In genomic region chr3:32278714-32279113, GRCh38 we compare ENCODE assay signal across 23 cellular contexts. TPM values are rescaled to one million over a fixed set of nuclear protein-coding genes. Genes with fewer than 3 reads are reported as not detected.
DNase-seq lines count a peak whose midpoint lies in the region; ATAC-seq and TF ChIP-seq lines count a peak whose summit lies in the region.
"Had no signal": no experiment of that assay in that cellular context is flagged by ENCODE, and none has a peak within 500 bp of the region (broad histone marks: within the 10 kb centered on the region; RNA-seq: fewer than 3 reads in every experiment).

No MANE protein-coding gene starts in this region.

- no peaks in the 10 kb centered on the region for H3K4me1 ChIP-seq in foreskin keratinocyte

- no peaks in the 10 kb centered on the region for H3K36me3 Mint-ChIP-seq in activated naive CD4-positive, alpha-beta T cell treated with anti-CD3 and anti-CD28 coated beads, Interleukin-2, amount 50 U/mL, for 72 hours
- H3K36me3 Mint-ChIP-seq: activated naive CD8-positive, alpha-beta T cell treated with anti-CD3 and anti-CD28 coated beads for 36 hours had no signal

- H3K27me3 Mint-ChIP-seq in stimulated activated naive CD8-positive, alpha-beta T cell treated with anti-CD3 and anti-CD28 coated beads, Interleukin-15, amount 100 ng/mL, for 72 hours, result no peaks in the 10 kb centered on the region
- H3K27me3 Mint-ChIP-seq: activated CD4-positive, alpha-beta memory T cell treated with anti-CD3 and anti-CD28 coated beads, Interleukin-2, amount 10 ng/mL, durations not matched to agents 7 days and 5 days; activated naive CD8-positive, alpha-beta T cell treated with anti-CD3 and anti-CD28 coated beads for 36 hours; CD4-positive, alpha-beta memory T cell had no signal

- no peaks in the 10 kb centered on the region for H3K9me3 Mint-ChIP-seq in activated naive CD4-positive, alpha-beta T cell treated with anti-CD3 and anti-CD28 coated beads, Interleukin-2, amount 50 U/mL, for 72 hours
- no peaks in the 10 kb centered on the region for H3K9me3 Mint-ChIP-seq in stimulated activated naive CD8-positive, alpha-beta T cell treated with anti-CD3 and anti-CD28 coated beads, Interleukin-15, amount 100 ng/mL, for 72 hours
- H3K9me3 Mint-ChIP-seq: activated CD4-positive, alpha-beta memory T cell treated with anti-CD3 and anti-CD28 coated beads, Interleukin-2, amount 10 ng/mL, durations not matched to agents 7 days and 5 days; activated naive CD8-positive, alpha-beta T cell treated with anti-CD3 and anti-CD28 coated beads for 36 hours; activated T-cell treated with anti-CD3 and anti-CD28 coated beads, Interleukin-2, amount 50 U/mL, for 4 hours; T-helper 1 cell treated with Interleukin-12 subunit alpha and Interleukin-12 subunit beta and Interleukin-4 antibody, amounts not matched to agents 30 μg/mL and 1 μg/mL, for 36 hours had no signal

- no peaks in the 10 kb centered on the region for H3K27me3 ChIP-seq in foreskin keratinocyte
- H3K27me3 ChIP-seq: esophagus squamous epithelium, hepatocyte, MG63, upper lobe of left lung had no signal

- H3K27ac Mint-ChIP-seq in activated naive CD4-positive, alpha-beta T cell treated with anti-CD3 and anti-CD28 coated beads, Interleukin-2, amount 50 U/mL, for 72 hours, result no peak overlapping the region
- H3K27ac Mint-ChIP-seq in stimulated activated naive CD8-positive, alpha-beta T cell treated with anti-CD3 and anti-CD28 coated beads, Interleukin-15, amount 100 ng/mL, for 72 hours, result no peak overlapping the region
- H3K27ac Mint-ChIP-seq: activated CD4-positive, alpha-beta memory T cell treated with anti-CD3 and anti-CD28 coated beads, Interleukin-2, amount 10 ng/mL, durations not matched to agents 7 days and 5 days; activated naive CD8-positive, alpha-beta T cell treated with anti-CD3 and anti-CD28 coated beads for 36 hours; T-helper 1 cell treated with Interleukin-12 subunit alpha and Interleukin-12 subunit beta and Interleukin-4 antibody, amounts not matched to agents 30 μg/mL and 1 μg/mL, for 36 hours had no signal

- peak; percentile 39 to 63 for ATAC-seq in activated naive CD4-positive, alpha-beta T cell treated with anti-CD3 and anti-CD28 coated beads, Interleukin-2, amount 50 U/mL, for 72 hours
- ATAC-seq in foreskin keratinocyte, result peak; percentile 92
- peak; percentile 54 for ATAC-seq in stimulated activated naive CD8-positive, alpha-beta T cell treated with anti-CD3 and anti-CD28 coated beads, Interleukin-15, amount 100 ng/mL, for 72 hours
- ATAC-seq in GM18517 (IDR thresholded peaks at IDR 0.05; ENCODE audit: unreplicated experiment), result no peak
- ATAC-seq: activated T-cell treated with anti-CD3 and anti-CD28 coated beads, Interleukin-2, amount 50 U/mL, for 4 hours had no signal

- no peak for TF ChIP-seq CTCF in foreskin keratinocyte (conservative IDR thresholded peaks at IDR 0.05)

- no peak for DNase-seq in activated naive CD4-positive, alpha-beta T cell treated with anti-CD3 and anti-CD28 coated beads, Interleukin-2, amount 50 U/mL, for 72 hours (ENCODE audit: low spot score in 2 of 2)
- no peak for DNase-seq in activated naive CD4-positive, alpha-beta T cell treated with Interleukin-2 at 50 U/mL for 16 hours
- peak; percentile 18 for DNase-seq in astrocyte of the hippocampus (ENCODE audit: low read depth, low spot score)
- peak; percentile 55 to 78 for DNase-seq in foreskin keratinocyte
- DNase-seq in stimulated activated naive CD8-positive, alpha-beta T cell treated with anti-CD3 and anti-CD28 coated beads, Interleukin-15, amount 100 ng/mL, for 72 hours, result no peak
- no peak for DNase-seq in pons (ENCODE audit: low spot score)
- DNase-seq in AML-193 (lab: John Stamatoyannopoulos, UW), result no peak
- DNase-seq: ACHN; activated CD4-positive, alpha-beta memory T cell treated with anti-CD3 and anti-CD28 coated beads, Interleukin-2, amount 10 ng/mL, durations not matched to agents 7 days and 5 days; activated naive CD8-positive, alpha-beta T cell treated with anti-CD3 and anti-CD28 coated beads for 36 hours; activated T-cell treated with anti-CD3 and anti-CD28 coated beads, Interleukin-2, amount 50 U/mL, for 4 hours; CD4-positive, alpha-beta memory T cell; DMS53; esophagus squamous epithelium; MG63; NCI-H1694 treated with DMSO at 0.1 percent for 48 hours; SHP77 treated with DMSO at 0.1 percent for 48 hours; stimulated activated CD4-positive, alpha-beta T cell treated with anti-CD3 and anti-CD28 coated beads, Interleukin-12 subunit alpha, Interleukin-12 subunit beta, amount 100 ng/mL, for 4 hours; upper lobe of left lung had no signal

- H3K4me1 Mint-ChIP-seq in stimulated activated naive CD8-positive, alpha-beta T cell treated with anti-CD3 and anti-CD28 coated beads, Interleukin-15, amount 100 ng/mL, for 72 hours, result peaks cover 7% of the 10 kb centered on the region
- H3K4me1 Mint-ChIP-seq: activated CD4-positive, alpha-beta memory T cell treated with anti-CD3 and anti-CD28 coated beads, Interleukin-2, amount 10 ng/mL, durations not matched to agents 7 days and 5 days; activated naive CD8-positive, alpha-beta T cell treated with anti-CD3 and anti-CD28 coated beads for 36 hours had no signal

- no peak overlapping the region for H3K4me3 Mint-ChIP-seq in stimulated activated naive CD8-positive, alpha-beta T cell treated with anti-CD3 and anti-CD28 coated beads, Interleukin-15, amount 100 ng/mL, for 72 hours
- H3K4me3 Mint-ChIP-seq: activated CD4-positive, alpha-beta memory T cell treated with anti-CD3 and anti-CD28 coated beads, Interleukin-2, amount 10 ng/mL, durations not matched to agents 7 days and 5 days; activated naive CD8-positive, alpha-beta T cell treated with anti-CD3 and anti-CD28 coated beads for 36 hours; activated T-cell treated with anti-CD3 and anti-CD28 coated beads, Interleukin-2, amount 50 U/mL, for 4 hours; CD4-positive, alpha-beta memory T cell; T-helper 1 cell treated with Interleukin-12 subunit alpha and Interleukin-12 subunit beta and Interleukin-4 antibody, amounts not matched to agents 30 μg/mL and 1 μg/mL, for 36 hours had no signal

- H3K27ac ChIP-seq in foreskin keratinocyte, result no peak overlapping the region
- H3K27ac ChIP-seq: esophagus squamous epithelium, hepatocyte, VCaP had no signal

RNA-seq across cellular contexts. Expression of gene CMTM8, which starts 40.2 kb away (rescaled TPM):
- total RNA-seq in activated naive CD4-positive, alpha-beta T cell treated with anti-CD3 and anti-CD28 coated beads, Interleukin-2, amount 50 U/mL, for 72 hours, result 1 to 10 TPM; 7.8 to 9.5 TPM
- 1.8 and 2.4 TPM in 2 replicates for total RNA-seq in foreskin keratinocyte
- polyA plus RNA-seq in foreskin keratinocyte, result 2.7 and 3.2 TPM in 2 replicates

Comparison
In these comparisons a context has a peak if more than half of its experiments do, and no peak if none do; other contexts are left out.
1. DNase-seq: peak in astrocyte of the hippocampus (single experiment) and foreskin keratinocyte (2 of 2); none in activated naive CD4-positive, alpha-beta T cell treated with anti-CD3 and anti-CD28 coated beads, Interleukin-2, amount 50 U/mL, for 72 hours (0 of 2), activated naive CD4-positive, alpha-beta T cell treated with Interleukin-2 at 50 U/mL for 16 hours (single experiment), stimulated activated naive CD8-positive, alpha-beta T cell treated with anti-CD3 and anti-CD28 coated beads, Interleukin-15, amount 100 ng/mL, for 72 hours (0 of 2), pons (single experiment) and AML-193 (0 of 2).